Comparison of ENCODE assay signal across 6 cellular contexts in genomic region chr7:149972977-149973376, GRCh38.
A peak's percentile ranks its signal among the peaks of the same experiment; 100 is the strongest.
DNase-seq lines count a peak whose midpoint lies in the region; ATAC-seq, FAIRE-seq and TF ChIP-seq lines count a peak whose summit lies in the region.
"Not testable (repeated sequence)": the region's sequence is repeated elsewhere in the genome, so short reads cannot be mapped to it uniquely, and the experiment has no call there.

No MANE protein-coding gene starts in this region.

- H3K4me1 ChIP-seq in BLaER1 treated with 17β-estradiol and CSF1 and Interleukin-3, amounts not matched to agents 10 nM and 100 nM: peaks cover 16 to 35% (median 23%) of the 10 kb centered on the region in 10 experiments
- not testable (repeated sequence) for H3K4me1 ChIP-seq in body of pancreas; lung (ENCODE audit: control insufficient read depth in 2 of 2, insufficient read depth in 2 of 2, low read length in 2 of 2); small intestine (ENCODE audit: control insufficient read depth in 2 of 2, insufficient read depth in 1 of 2, low read depth in 1 of 2, low read length in 1 of 2); upper lobe of right lung

- H3K27me3 ChIP-seq in BLaER1 treated with 17β-estradiol and CSF1 and Interleukin-3, amounts not matched to agents 10 nM and 100 nM; body of pancreas; lung (ENCODE audit: control insufficient read depth, insufficient read depth); small intestine (ENCODE audit: control insufficient read depth in 2 of 2, insufficient read depth in 2 of 2, low read length in 2 of 2); upper lobe of right lung: not testable (repeated sequence)

- TF ChIP-seq POLR2A in body of pancreas (IDR thresholded peaks at IDR 0.05): not testable (repeated sequence)

- H3K4me3 ChIP-seq in BLaER1 treated with 17β-estradiol and CSF1 and Interleukin-3, amounts not matched to agents 10 nM and 100 nM; body of pancreas; lung; small intestine (ENCODE audit: low read depth in 1 of 2, low read length in 2 of 2); upper lobe of right lung: not testable (repeated sequence)

- not testable (repeated sequence) for H3K36me3 ChIP-seq in BLaER1 treated with 17β-estradiol and CSF1 and Interleukin-3, amounts not matched to agents 10 nM and 100 nM; body of pancreas (replicated peaks in 1 of 2; ENCODE audit: insufficient read depth in 1 of 2, low read depth in 2 of 2); lung (ENCODE audit: control insufficient read depth in 2 of 2, insufficient read depth in 2 of 2, low read length in 2 of 2); small intestine (ENCODE audit: control insufficient read depth in 2 of 2, insufficient read depth in 2 of 2, low read length in 2 of 2); upper lobe of right lung

- H3K27ac ChIP-seq in BLaER1 treated with 17β-estradiol and CSF1 and Interleukin-3, amounts not matched to agents 10 nM and 100 nM; lung (ENCODE audit: low read depth in 1 of 2, low read length in 1 of 2); small intestine (ENCODE audit: low read depth in 1 of 2, low read length in 1 of 2); upper lobe of right lung: not testable (repeated sequence)
- peak overlapping the region in 1 of 4 donors; percentile 28 for H3K27ac ChIP-seq in body of pancreas

- not testable (repeated sequence) for FAIRE-seq in small intestine (lab: Jason Lieb, UNC)

- DNase-seq in body of pancreas (peak; percentile 50 to 79 (median 60)), left colon (peak; percentile 15 to 24), small intestine (peak; percentile 50)
- not testable (repeated sequence) for DNase-seq in lung (ENCODE audit: low spot score); upper lobe of right lung

- 29 to 41% methylated on average over 6 to 10 of the region's 10 CpGs for WGBS in body of pancreas, 2 donors
- whole genome bisulfite sequencing in lung, 2 donors: 79 to 82% methylated on average over 9 to 10 of the region's 10 CpGs
- 17 to 62% (median 41%) methylated on average over 10 of the region's 10 CpGs for WGBS in small intestine, 3 donors

- intact Hi-C loops in body of pancreas (cut with DNase I); left colon (cut with DNase I, micrococcal nuclease); upper lobe of right lung (cut with DNase I): not testable (repeated sequence)

- H3K4me2 ChIP-seq in BLaER1 treated with 17β-estradiol and CSF1 and Interleukin-3, amounts not matched to agents 10 nM and 100 nM: peak overlapping the region in 9 of 11 experiments; percentile 25 to 63 (median 32); a peak in 10 of 22 replicates

- not testable (repeated sequence) for TF ChIP-seq CTCF in body of pancreas (IDR thresholded peaks at IDR 0.05); lung (IDR thresholded peaks at IDR 0.05; ENCODE audit: control extremely low read depth, extremely low read depth); upper lobe of right lung (IDR thresholded peaks at IDR 0.05)

- ATAC-seq in body of pancreas (peak; percentile 81), left colon (peak; percentile 98), lung (ENCODE audit: insufficient read depth, low FRiP score) (peak; percentile 24), upper lobe of right lung (peak; percentile 81)

- H4K20me1 ChIP-seq in BLaER1 treated with 17β-estradiol and CSF1 and Interleukin-3, amounts not matched to agents 10 nM and 100 nM: not testable (repeated sequence)

- not testable (repeated sequence) for H3K9ac ChIP-seq in BLaER1 treated with 17β-estradiol and CSF1 and Interleukin-3, amounts not matched to agents 10 nM and 100 nM

- H3K9me3 ChIP-seq in BLaER1 treated with 17β-estradiol and CSF1 and Interleukin-3, amounts not matched to agents 10 nM and 100 nM (replicated peaks in 1 of 11); body of pancreas; lung (ENCODE audit: control insufficient read depth in 2 of 2, insufficient read depth in 1 of 2, low read length in 1 of 2); small intestine (ENCODE audit: control insufficient read depth, low read depth); upper lobe of right lung: not testable (repeated sequence)

Comparison
In these comparisons a context has a peak if more than half of its experiments do, and no peak if none do; other contexts are left out.
1. ATAC-seq: peak in every context shown above with its lines; median percentile 98 in left colon; 81 in body of pancreas; 81 in upper lobe of right lung; 24 in lung.